15 cellular contexts compared by ENCODE assay signal in the genomic region with DNA sequence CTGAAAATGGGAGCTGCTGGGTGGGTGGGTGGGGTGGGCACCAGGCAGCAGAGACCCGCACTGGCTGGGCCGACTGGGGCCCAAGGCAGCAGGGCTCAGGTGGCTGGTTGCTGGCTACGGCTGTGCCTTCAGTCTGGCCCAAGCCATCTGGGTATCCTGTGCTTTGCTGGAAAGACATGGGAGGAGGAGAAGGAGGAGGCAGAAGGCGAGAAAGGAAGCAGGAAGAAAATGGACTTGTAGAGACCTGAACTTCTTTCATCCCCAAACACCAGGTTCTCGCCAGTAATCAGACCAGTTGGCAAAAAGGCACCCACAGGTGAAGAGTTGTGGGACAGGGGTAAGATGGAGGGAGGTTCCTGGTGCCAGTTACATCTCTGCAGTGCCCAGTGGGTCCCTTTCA.
DNase-seq lines count a peak whose midpoint lies in the region; ATAC-seq, FAIRE-seq and TF ChIP-seq lines count a peak whose summit lies in the region.
"Had no signal": no experiment of that assay in that cellular context is flagged by ENCODE, and none has a peak within 500 bp of the region (broad histone marks: within the 10 kb centered on the region; RNA-seq: fewer than 3 reads in every experiment).

No MANE protein-coding gene starts in this region.

- H3K27ac Mint-ChIP-seq in brain: peak overlapping the region; percentile 35 to 97 (median 93)

- TF ChIP-seq CTCF in brain (conservative IDR thresholded peaks at IDR 0.05) (no peak), kidney (IDR thresholded peaks at IDR 0.05; ENCODE audit: borderline replicate concordance, extremely low read depth, insufficient read depth) (no peak), sigmoid colon (IDR thresholded peaks at IDR 0.05) (no peak)

- no peaks in the 10 kb centered on the region for H3K36me3 Mint-ChIP-seq in brain

- no peak overlapping the region for H3K27ac ChIP-seq in kidney (ENCODE audit: low read depth in 2 of 2, low read length in 2 of 2)
- no peak overlapping the region for H3K27ac ChIP-seq in sigmoid colon
- H3K27ac ChIP-seq: BLaER1 treated with 17β-estradiol and CSF1 and Interleukin-3, amounts not matched to agents 10 nM and 100 nM; PC-9 had no signal

- DNase-seq in NCI-H1105 treated with DMSO at 0.1 percent for 48 hours (lab: John Stamatoyannopoulos, UW) (peak; percentile 47), NCI-H1105 (lab: John Stamatoyannopoulos, UW) (no peak), kidney (peak; percentile 28), sigmoid colon (peak; percentile 29), NCI-H128 (lab: John Stamatoyannopoulos, UW; ENCODE audit: unreplicated experiment) (no peak), T-helper 9 cell (no peak)
- DNase-seq: 8988T, DMS153, Kasumi-1, PC-9 had no signal

- intact Hi-C loops in kidney (cut with DNase I) (no loop called here), sigmoid colon (cut with DNase I) (no loop called here)

- H3K9ac ChIP-seq in kidney (ENCODE audit: low read length in 2 of 2): no peak overlapping the region
- H3K9ac ChIP-seq: BLaER1 treated with 17β-estradiol and CSF1 and Interleukin-3, amounts not matched to agents 10 nM and 100 nM had no signal

- H3K4me1 ChIP-seq in kidney (ENCODE audit: control insufficient read depth in 1 of 2, insufficient read depth in 1 of 2, low read depth in 1 of 2, low read length in 2 of 2): peaks cover 0 to 6% of the 10 kb centered on the region in 2 donors
- no peaks in the 10 kb centered on the region for H3K4me1 ChIP-seq in sigmoid colon
- H3K4me1 ChIP-seq: HAP-1 had no signal

- H3K4me3 ChIP-seq in kidney (ENCODE audit: low read length in 2 of 2) (no peak overlapping the region), sigmoid colon (no peak overlapping the region)
- H3K4me3 ChIP-seq: BLaER1 treated with 17β-estradiol and CSF1 and Interleukin-3, amounts not matched to agents 10 nM and 100 nM; HAP-1; PC-9 had no signal

- H3K36me3 ChIP-seq in kidney (ENCODE audit: control insufficient read depth in 1 of 2, insufficient read depth in 2 of 2, low read length in 2 of 2): no peaks in the 10 kb centered on the region
- no peaks in the 10 kb centered on the region for H3K36me3 ChIP-seq in sigmoid colon
- H3K36me3 ChIP-seq: BLaER1 treated with 17β-estradiol and CSF1 and Interleukin-3, amounts not matched to agents 10 nM and 100 nM; HAP-1 had no signal

- H3K9me3 ChIP-seq in kidney (ENCODE audit: control insufficient read depth in 1 of 2, low read length in 2 of 2) (no peaks in the 10 kb centered on the region), sigmoid colon (no peaks in the 10 kb centered on the region)
- H3K9me3 ChIP-seq: BLaER1 treated with 17β-estradiol and CSF1 and Interleukin-3, amounts not matched to agents 10 nM and 100 nM; HAP-1 had no signal

- no peak for FAIRE-seq in kidney (lab: Jason Lieb, UNC)
- FAIRE-seq: GM18507 had no signal

- no peaks in the 10 kb centered on the region for H3K9me3 Mint-ChIP-seq in brain

- WGBS in sigmoid colon, 2 donors: 87 to 89% methylated on average over 5 of the region's 5 CpGs

- TF ChIP-seq POLR2A in sigmoid colon (IDR thresholded peaks at IDR 0.05): no peak

- peaks cover 9% of the 10 kb centered on the region for H3K27me3 Mint-ChIP-seq in brain

- no peak for TF ChIP-seq EP300 in sigmoid colon (IDR thresholded peaks at IDR 0.05)

- no peak for ATAC-seq in HG03342 (IDR thresholded peaks at IDR 0.05; ENCODE audit: unreplicated experiment)

- H3K4me1 Mint-ChIP-seq in brain: peaks cover 32% of the 10 kb centered on the region

- H3K4me3 Mint-ChIP-seq in brain: peak overlapping the region in 1 of 5 experiments; percentile 43

- H3K27me3 ChIP-seq in sigmoid colon: no peaks in the 10 kb centered on the region
- H3K27me3 ChIP-seq: BLaER1 treated with 17β-estradiol and CSF1 and Interleukin-3, amounts not matched to agents 10 nM and 100 nM had no signal

Comparison
In these comparisons a context has a peak if more than half of its experiments do, and no peak if none do; other contexts are left out.
1. DNase-seq: peak in NCI-H1105 treated with DMSO at 0.1 percent for 48 hours (single experiment), kidney (single experiment) and sigmoid colon (single experiment); none in NCI-H1105 (single experiment), NCI-H128 (single experiment) and T-helper 9 cell (single experiment).